ENCODE assay signal across 1 cellular context in genomic region chr2:231007159-231008045, GRCh38.
TF ChIP-seq lines count a peak whose summit lies in the region.

No MANE protein-coding gene starts in this region.

TF ChIP-seq in HepG2, 621 proteins besides CTCF, POLR2A, EP300 and RAD21 (continued from another document):
- TF ChIP-seq STAG1 (CRISPR knock-in tag; IDR thresholded peaks at IDR 0.05) (no peak), MLLT10 (CRISPR knock-in tag; IDR thresholded peaks at IDR 0.05) (no peak), PHF21A (CRISPR knock-in tag; IDR thresholded peaks at IDR 0.05) (peak; percentile 52; the same call in 1 of the 2 replicates), SIX1 (CRISPR knock-in tag; IDR thresholded peaks at IDR 0.05; ENCODE audit: borderline replicate concordance) (no peak), NCOA1 (CRISPR knock-in tag; IDR thresholded peaks at IDR 0.05) (0 out of 2 replicates have a peak, but pooled peaks have one; percentile 53), ATF2 (CRISPR knock-in tag; IDR thresholded peaks at IDR 0.05) (0 out of 2 replicates have a peak, but pooled peaks have one; percentile 22), ZNF317 (CRISPR knock-in tag; IDR thresholded peaks at IDR 0.05) (peak; percentile 61), TCF7 (IDR thresholded peaks at IDR 0.05; ENCODE audit: low read depth) (no peak; the same call in 1 of the 2 replicates), ZHX1 (CRISPR knock-in tag; IDR thresholded peaks at IDR 0.05; ENCODE audit: low read depth) (no peak; the same call in 1 of the 2 replicates), ZFP37 (CRISPR knock-in tag; IDR thresholded peaks at IDR 0.05; ENCODE audit: borderline replicate concordance) (no peak), ARNT2 (CRISPR knock-in tag; IDR thresholded peaks at IDR 0.05; ENCODE audit: low read depth) (no peak), MEIS2 (CRISPR knock-in tag; IDR thresholded peaks at IDR 0.05) (peak; percentile 60; the same call in 1 of the 2 replicates), ZSCAN30 (CRISPR knock-in tag; IDR thresholded peaks at IDR 0.05) (peak; percentile 65; the same call in 1 of the 2 replicates), TBX2 (CRISPR knock-in tag; IDR thresholded peaks at IDR 0.05; ENCODE audit: borderline replicate concordance) (peak; percentile 93), ZNF646 (CRISPR knock-in tag; IDR thresholded peaks at IDR 0.05) (no peak), MXD4 (CRISPR knock-in tag; IDR thresholded peaks at IDR 0.05) (no peak), ZSCAN29 (CRISPR knock-in tag; conservative IDR thresholded peaks at IDR 0.05) (0 out of 2 replicates have a peak, but pooled peaks have one; percentile 68), JUND (CRISPR knock-in tag; IDR thresholded peaks at IDR 0.05) (0 out of 2 replicates have a peak, but pooled peaks have one; percentile 16), NCOA2 (CRISPR knock-in tag; IDR thresholded peaks at IDR 0.05) (peak; percentile 52), SOX13 (IDR thresholded peaks at IDR 0.05) (no peak), SOX13 (CRISPR knock-in tag; conservative IDR thresholded peaks at IDR 0.05 in 1 of 2, IDR thresholded peaks at IDR 0.05 in 1 of 2) (peak in 1 of 2 experiments; percentile 61; a peak in 1 of 4 replicates)
- TF ChIP-seq, protein P1, sequence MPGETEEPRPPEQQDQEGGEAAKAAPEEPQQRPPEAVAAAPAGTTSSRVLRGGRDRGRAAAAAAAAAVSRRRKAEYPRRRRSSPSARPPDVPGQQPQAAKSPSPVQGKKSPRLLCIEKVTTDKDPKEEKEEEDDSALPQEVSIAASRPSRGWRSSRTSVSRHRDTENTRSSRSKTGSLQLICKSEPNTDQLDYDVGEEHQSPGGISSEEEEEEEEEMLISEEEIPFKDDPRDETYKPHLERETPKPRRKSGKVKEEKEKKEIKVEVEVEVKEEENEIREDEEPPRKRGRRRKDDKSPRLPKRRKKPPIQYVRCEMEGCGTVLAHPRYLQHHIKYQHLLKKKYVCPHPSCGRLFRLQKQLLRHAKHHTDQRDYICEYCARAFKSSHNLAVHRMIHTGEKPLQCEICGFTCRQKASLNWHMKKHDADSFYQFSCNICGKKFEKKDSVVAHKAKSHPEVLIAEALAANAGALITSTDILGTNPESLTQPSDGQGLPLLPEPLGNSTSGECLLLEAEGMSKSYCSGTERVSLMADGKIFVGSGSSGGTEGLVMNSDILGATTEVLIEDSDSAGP (CRISPR knock-in tag; IDR thresholded peaks at IDR 0.05; ENCODE audit: borderline replicate concordance): peak; percentile 22; the same call in 1 of the 2 replicates
